26 cellular contexts compared by ENCODE assay signal in genomic region chr3:100527347-100527735, GRCh38.
"Had no signal": no experiment of that assay in that cellular context is flagged by ENCODE, and none has a peak within 500 bp of the region (broad histone marks: within the 10 kb centered on the region; RNA-seq: fewer than 3 reads in every experiment).

No MANE protein-coding gene starts in this region.

- FAIRE-seq: RCC 7860 had no signal

- H3K4me1 ChIP-seq: ascending aorta had no signal

- H3K9me3 ChIP-seq: adrenal gland, ascending aorta, SJSA1 had no signal

- H3K4me3 ChIP-seq: adrenal gland, ascending aorta, cardiac muscle cell, SJSA1 had no signal

- H3K27ac ChIP-seq: adrenal gland, ascending aorta, SJSA1 had no signal

- H3K27me3 ChIP-seq: adrenal gland, ascending aorta, cardiac muscle cell, SJSA1 had no signal

- ATAC-seq: activated CD8-positive, alpha-beta T cell treated with anti-CD3 and anti-CD28 coated beads, Interleukin-2, amount 10 ng/mL, durations not matched to agents 7 days and 5 days; PC-3; T-helper 17 cell; WTC11 had no signal

- DNase-seq: activated CD4-positive, alpha-beta T cell treated with anti-CD3 and anti-CD28 coated beads for 48 hours; activated CD4-positive, alpha-beta T cell treated with anti-CD3 and anti-CD28 coated beads, Interleukin-2, amount 50 U/mL, for 4 hours; activated CD4-positive, CD25-positive, alpha-beta regulatory T cell treated with anti-CD3 and anti-CD28 coated beads, Interleukin-2, amount 50 U/mL, for 72 hours; activated CD8-positive, alpha-beta memory T cell treated with anti-CD3 and anti-CD28 coated beads, Interleukin-2, amount 50 U/mL, for 48 hours; activated CD8-positive, alpha-beta T cell treated with anti-CD3 and anti-CD28 coated beads, Interleukin-2, amount 10 ng/mL, durations not matched to agents 7 days and 5 days; activated effector memory CD4-positive, alpha-beta T cell treated with Interleukin-2 at 50 U/mL for 16 hours; activated naive CD4-positive, alpha-beta T cell treated with Interleukin-2 at 50 U/mL for 16 hours; activated T-cell treated with anti-CD3 and anti-CD28 coated beads, Interleukin-2, amount 50 U/mL, for 1 hour; adrenal gland; Kasumi-1; KBM-7; NCI-H1105 treated with DMSO at 0.1 percent for 48 hours; NCI-H146; NCI-H187 treated with DMSO at 0.1 percent for 48 hours; NCI-H2081 treated with DMSO at 0.1 percent for 48 hours; NCI-H446; NCI-H524; PC-3; SHP77; T-helper 17 cell; T-helper 9 cell had no signal

- H3K36me3 ChIP-seq: adrenal gland, SJSA1 had no signal
